28 cellular contexts compared by ENCODE assay signal in the genomic region with DNA sequence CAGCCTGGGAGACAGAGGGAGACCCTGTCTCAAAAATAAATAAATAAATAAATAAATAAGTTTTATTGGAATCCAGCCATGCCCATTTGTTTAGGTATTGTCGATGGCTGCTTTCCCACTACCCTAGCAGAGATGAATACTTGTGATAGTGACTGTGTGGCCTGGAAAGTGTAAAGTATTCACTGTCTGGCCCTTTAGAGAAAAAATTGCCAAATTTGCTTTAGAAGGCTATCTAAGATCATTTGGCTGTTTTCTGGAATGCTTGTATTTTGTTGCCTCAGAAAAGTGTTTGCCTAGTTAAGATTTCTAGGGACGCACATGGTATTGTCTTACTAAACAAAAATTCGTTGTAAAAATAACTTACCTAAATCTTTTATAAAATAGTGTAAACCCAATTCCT. TPM values are rescaled to one million over a fixed set of nuclear protein-coding genes. Genes with fewer than 3 reads are reported as not detected.
DNase-seq lines count a peak whose midpoint lies in the region; ATAC-seq, FAIRE-seq and TF ChIP-seq lines count a peak whose summit lies in the region.
"Had no signal": no experiment of that assay in that cellular context is flagged by ENCODE, and none has a peak within 500 bp of the region (broad histone marks: within the 10 kb centered on the region; RNA-seq: fewer than 3 reads in every experiment).

No MANE protein-coding gene starts in this region.

- DNase-seq in LNCaP clone FGC (ENCODE audit: low read depth) (peak; percentile 84), HepG2 (ENCODE audit: low spot score) (no peak), trophoblast cell (peak; percentile 24 to 82), NCI-H1694 (lab: John Stamatoyannopoulos, UW) (no peak), HUDEP-2 (lab: John Stamatoyannopoulos, UW; ENCODE audit: unreplicated experiment in 76 of 76) (no peak)
- no peak for DNase-seq in stimulated activated naive CD8-positive, alpha-beta T cell treated with anti-CD3 and anti-CD28 coated beads, Interleukin-15, amount 100 ng/mL, for 72 hours
- DNase-seq: 8988T; AML-193; CD4-positive, alpha-beta memory T cell; CD4-positive, CD25-positive, alpha-beta regulatory T cell; CD8-positive, alpha-beta memory T cell; COR-L47; DMS153; DMS79; DND-41; EL; GDM1 had no signal

- H2AK5ac ChIP-seq in trophoblast cell (ENCODE audit: low read length), result no peak overlapping the region

- no peaks in the 10 kb centered on the region for H3K27me3 ChIP-seq in HepG2 (ENCODE audit: control insufficient read depth in 1 of 2, insufficient read depth in 2 of 2, low read length in 2 of 2)
- no peaks in the 10 kb centered on the region for H3K27me3 ChIP-seq in trophoblast cell (ENCODE audit: insufficient read depth, low read length)
- H3K27me3 ChIP-seq: BLaER1 treated with 17β-estradiol and CSF1 and Interleukin-3, amounts not matched to agents 10 nM and 100 nM had no signal

- in situ Hi-C loops in HepG2 (cut with HindIII; ENCODE audit: extremely low pct_ligation_motif_present, low pct_unique_long_range_greater_than_20kb), result no loop called here

- H3K4ac ChIP-seq in trophoblast cell (ENCODE audit: low read depth, low read length), result peak overlapping the region; percentile 96

- H3K27ac ChIP-seq in HepG2 (ENCODE audit: extremely low read length, insufficient read depth, low read length) (peak overlapping the region; percentile 79), trophoblast cell (ENCODE audit: low read depth, low read length) (peak overlapping the region; percentile 98)
- H3K27ac ChIP-seq: A549; BLaER1 treated with 17β-estradiol and CSF1 and Interleukin-3, amounts not matched to agents 10 nM and 100 nM had no signal

- H3K27me3 Mint-ChIP-seq in stimulated activated naive CD8-positive, alpha-beta T cell treated with anti-CD3 and anti-CD28 coated beads, Interleukin-15, amount 100 ng/mL, for 72 hours, result peaks cover 2% of the 10 kb centered on the region
- H3K27me3 Mint-ChIP-seq: CD4-positive, alpha-beta memory T cell; CD8-positive, alpha-beta memory T cell had no signal

- peaks cover 0 to 4% of the 10 kb centered on the region in 2 donors for H3K9me3 Mint-ChIP-seq in stimulated activated naive CD8-positive, alpha-beta T cell treated with anti-CD3 and anti-CD28 coated beads, Interleukin-15, amount 100 ng/mL, for 72 hours
- H3K9me3 Mint-ChIP-seq: CD14-positive monocyte; CD4-positive, alpha-beta memory T cell; CD4-positive, CD25-positive, alpha-beta regulatory T cell; CD8-positive, alpha-beta memory T cell had no signal

- H3K36me3 ChIP-seq in HepG2 (replicated peaks in 1 of 2; ENCODE audit: control insufficient read depth in 1 of 2, insufficient read depth in 2 of 2, low read length in 2 of 2) (no peaks in the 10 kb centered on the region; a peak in 1 of 5 replicates), trophoblast cell (ENCODE audit: control insufficient read depth in 1 of 2, insufficient read depth in 2 of 2, low read length in 2 of 2) (no peaks in the 10 kb centered on the region)
- H3K36me3 ChIP-seq: BLaER1 treated with 17β-estradiol and CSF1 and Interleukin-3, amounts not matched to agents 10 nM and 100 nM had no signal

- WGBS in HepG2 (ENCODE audit: low lambda C conversion rate), result 73% methylated on average over 3 of the region's 3 CpGs
- WGBS in trophoblast cell (ENCODE audit: extremely low coverage, insufficient coverage, insufficient read length), result no CpG with 5 or more reads among the region's 3 CpGs

- H3K4me3 Mint-ChIP-seq in stimulated activated naive CD8-positive, alpha-beta T cell treated with anti-CD3 and anti-CD28 coated beads, Interleukin-15, amount 100 ng/mL, for 72 hours, result no peak overlapping the region
- H3K4me3 Mint-ChIP-seq: B cell; CD14-positive monocyte; CD4-positive, alpha-beta memory T cell; CD4-positive, CD25-positive, alpha-beta regulatory T cell; CD8-positive, alpha-beta memory T cell had no signal

- no peak for ATAC-seq in SK-N-SH treated with all-trans-retinoic acid at 6 μM for 48 hours
- ATAC-seq in HepG2, result no peak
- ATAC-seq in HG03354 (IDR thresholded peaks at IDR 0.05; ENCODE audit: poor library complexity, severe bottlenecking, unreplicated experiment), result no peak
- ATAC-seq in stimulated activated naive CD8-positive, alpha-beta T cell treated with anti-CD3 and anti-CD28 coated beads, Interleukin-15, amount 100 ng/mL, for 72 hours, result no peak
- ATAC-seq: A549, GM12878 had no signal

- H4K91ac ChIP-seq in trophoblast cell (ENCODE audit: low read depth, low read length), result peak overlapping the region; percentile 100

- H3K23ac ChIP-seq in trophoblast cell (ENCODE audit: low read length), result no peak overlapping the region

- H3K4me1 Mint-ChIP-seq in stimulated activated naive CD8-positive, alpha-beta T cell treated with anti-CD3 and anti-CD28 coated beads, Interleukin-15, amount 100 ng/mL, for 72 hours, result peaks cover 15% of the 10 kb centered on the region
- H3K4me1 Mint-ChIP-seq: B cell; CD14-positive monocyte; CD4-positive, CD25-positive, alpha-beta regulatory T cell had no signal

- no peak overlapping the region for H3K18ac ChIP-seq in trophoblast cell (ENCODE audit: low read length)

- H3K27ac Mint-ChIP-seq in stimulated activated naive CD8-positive, alpha-beta T cell treated with anti-CD3 and anti-CD28 coated beads, Interleukin-15, amount 100 ng/mL, for 72 hours, result no peak overlapping the region
- H3K27ac Mint-ChIP-seq: B cell; CD14-positive monocyte; CD4-positive, alpha-beta memory T cell; CD4-positive, CD25-positive, alpha-beta regulatory T cell had no signal

- H3K4me3 ChIP-seq in LNCaP clone FGC (ENCODE audit: low read depth, low read length), result no peak overlapping the region
- no peak overlapping the region for H3K4me3 ChIP-seq in HepG2 (replicated peaks in 1 of 3; ENCODE audit: insufficient read depth in 1 of 3, low read depth in 2 of 3, low read length in 3 of 3)
- no peak overlapping the region for H3K4me3 ChIP-seq in trophoblast cell (ENCODE audit: low read depth, low read length)
- H3K4me3 ChIP-seq: A549; BLaER1 treated with 17β-estradiol and CSF1 and Interleukin-3, amounts not matched to agents 10 nM and 100 nM; GM12878 had no signal

- H3K4me2 ChIP-seq in HepG2 (ENCODE audit: low read depth, low read length), result no peak overlapping the region
- no peak overlapping the region for H3K4me2 ChIP-seq in trophoblast cell (ENCODE audit: low read length)
- H3K4me2 ChIP-seq: A549; BLaER1 treated with 17β-estradiol and CSF1 and Interleukin-3, amounts not matched to agents 10 nM and 100 nM had no signal

- TF ChIP-seq POLR2A in HepG2 (IDR thresholded peaks at IDR 0.05; ENCODE audit: insufficient read depth in 1 of 2, low read depth in 2 of 2, low read length in 2 of 2), result no peak

- no peak overlapping the region for H4K12ac ChIP-seq in trophoblast cell (ENCODE audit: low read depth, low read length)

- H3K4me1 ChIP-seq in HepG2 (ENCODE audit: insufficient read depth, low read length) (peaks cover 90% of the 10 kb centered on the region), trophoblast cell (ENCODE audit: control insufficient read depth in 1 of 2, insufficient read depth in 2 of 2, low read length in 2 of 2) (peaks cover 20 to 29% of the 10 kb centered on the region in 2 experiments)
- H3K4me1 ChIP-seq: A549; BLaER1 treated with 17β-estradiol and CSF1 and Interleukin-3, amounts not matched to agents 10 nM and 100 nM had no signal

- peak overlapping the region; percentile 99 for H2BK120ac ChIP-seq in trophoblast cell (ENCODE audit: insufficient read depth, low read length, poor library complexity)

- TF ChIP-seq CTCF in LNCaP clone FGC (IDR thresholded peaks at IDR 0.05; ENCODE audit: control insufficient read depth, extremely low read depth, insufficient read depth), result no peak
- TF ChIP-seq CTCF in HepG2 (CRISPR knock-in tag; IDR thresholded peaks at IDR 0.05), result no peak

- H3K79me1 ChIP-seq in trophoblast cell (ENCODE audit: low read length), result peaks cover 34% of the 10 kb centered on the region

- peak overlapping the region; percentile 98 for H2BK5ac ChIP-seq in trophoblast cell (ENCODE audit: low read depth, low read length, poor library complexity)

- H3K9me3 ChIP-seq in HepG2 (ENCODE audit: low read length) (no peaks in the 10 kb centered on the region), trophoblast cell (ENCODE audit: insufficient read depth, low read depth, low read length) (no peaks in the 10 kb centered on the region)
- H3K9me3 ChIP-seq: A549; BLaER1 treated with 17β-estradiol and CSF1 and Interleukin-3, amounts not matched to agents 10 nM and 100 nM had no signal

- no peak overlapping the region for H3K9ac ChIP-seq in HepG2 (ENCODE audit: insufficient read depth, low read depth, low read length)
- H3K9ac ChIP-seq in trophoblast cell (ENCODE audit: low read length), result no peak overlapping the region
- H3K9ac ChIP-seq: BLaER1 treated with 17β-estradiol and CSF1 and Interleukin-3, amounts not matched to agents 10 nM and 100 nM had no signal

- POLR2A ChIA-PET in HepG2 (lab: Yijun Ruan, JAX), result interaction anchor here (1.4 to 2.0 kb wide), 3 partner anchors 22 to 40 kb away, joined by 3 to 28 read pairs (median 11); a partner anchor contains a TSS

- H3K79me2 ChIP-seq in HepG2 (ENCODE audit: insufficient read depth, low read length), result peaks cover 54% of the 10 kb centered on the region
- H3K79me2 ChIP-seq in trophoblast cell (ENCODE audit: control insufficient read depth, insufficient read depth, low read length, poor library complexity), result peaks cover 9% of the 10 kb centered on the region

- peak overlapping the region; percentile 53 for H3K14ac ChIP-seq in trophoblast cell (ENCODE audit: low read length)

- peak overlapping the region; percentile 95 for H4K8ac ChIP-seq in trophoblast cell (ENCODE audit: low read depth, low read length)

- H2AFZ ChIP-seq in HepG2 (ENCODE audit: low read length), result no peak overlapping the region
- H2AFZ ChIP-seq in trophoblast cell (ENCODE audit: insufficient read depth, low read length, poor library complexity), result no peak overlapping the region

- H2BK12ac ChIP-seq in trophoblast cell (ENCODE audit: low read length), result no peak overlapping the region

- intact Hi-C loops in HepG2 (cut with micrococcal nuclease; ENCODE audit: unreplicated experiment), result loop anchor here (5.0 kb wide), 2 partner anchors 38 to 62 kb away; a partner anchor contains a TSS

- TF ChIP-seq EP300 in HepG2 (IDR thresholded peaks at IDR 0.05; ENCODE audit: low read depth in 2 of 2, low read length in 2 of 2) (no peak), HepG2 (CRISPR knock-in tag; IDR thresholded peaks at IDR 0.05; ENCODE audit: borderline replicate concordance) (no peak)

- TF ChIP-seq RAD21 in HepG2 (CRISPR knock-in tag; IDR thresholded peaks at IDR 0.05), result no peak

- no peak for FAIRE-seq in HepG2 (lab: Jason Lieb, UNC)
- FAIRE-seq: A549, GM12878, GM12892, GM18507 had no signal

- BruUV-seq in HepG2 (replicated peaks; lab: Mats Ljungman, UMichigan), result no TSS peak

- H4K20me1 ChIP-seq in HepG2 (ENCODE audit: insufficient read depth, low read length), result no peaks in the 10 kb centered on the region
- H4K20me1 ChIP-seq: BLaER1 treated with 17β-estradiol and CSF1 and Interleukin-3, amounts not matched to agents 10 nM and 100 nM had no signal

- CTCF ChIA-PET in HepG2 (lab: Yijun Ruan, JAX; ENCODE audit: low intra/inter-chr PET ratio, low total read pairs), result no interaction called here

RNA-seq across cellular contexts. Expression of a gene that starts 35.4 kb away (rescaled TPM):
- total RNA-seq in HepG2 (2016; rRNA removed; fragmentation: Illumina TruSeq; extraction: Trizol), result 23.5 and 28.6 TPM in 2 replicates
- 15.0 and 15.4 TPM in 2 replicates for total RNA-seq in HepG2 (2016; cell fraction: cytosol; rRNA removed; fragmentation: Illumina TruSeq; extraction: Trizol; ENCODE audit: low read depth)
- 22.0 and 23.2 TPM in 2 replicates for total RNA-seq in HepG2 (2016; cell fraction: insoluble cytoplasmic fraction; rRNA removed; fragmentation: Illumina TruSeq; extraction: Trizol)
- total RNA-seq in HepG2 (2016; cell fraction: membrane; rRNA removed; fragmentation: Illumina TruSeq; extraction: Trizol), result 19.9 and 22.8 TPM in 2 replicates
- total RNA-seq in HepG2 (2016; cell fraction: nucleus; rRNA removed; fragmentation: Illumina TruSeq; extraction: Trizol), result 29.6 and 33.8 TPM in 2 replicates
- 21.7 and 30.5 TPM in 2 replicates for polyA plus RNA-seq in HepG2 (2011; rRNA removed)
- polyA plus RNA-seq in HepG2 (2011; cell fraction: cytosol; rRNA removed), result 15.7 and 19.8 TPM in 2 replicates
- polyA plus RNA-seq in HepG2 (2011; cell fraction: nucleus; rRNA removed), result 16.7 and 17.0 TPM in 2 replicates
- 22.4 and 41.2 TPM in 2 replicates for polyA plus RNA-seq in HepG2 (2012)
- polyA plus RNA-seq in HepG2 (2016; cell fraction: cytosol; fragmentation: Illumina TruSeq; extraction: Trizol; ENCODE audit: low read depth), result 10.8 and 11.3 TPM in 2 replicates
- 23.9 and 24.0 TPM in 2 replicates for polyA plus RNA-seq in HepG2 (2016; cell fraction: insoluble cytoplasmic fraction; fragmentation: Illumina TruSeq; extraction: Trizol; ENCODE audit: low read depth)
- polyA plus RNA-seq in HepG2 (2016; cell fraction: membrane; fragmentation: Illumina TruSeq; extraction: Trizol; ENCODE audit: low read depth), result 15.8 and 19.6 TPM in 2 replicates
- 21.1 and 21.8 TPM in 2 replicates for polyA plus RNA-seq in HepG2 (2016; cell fraction: nucleus; fragmentation: Illumina TruSeq; extraction: Trizol; ENCODE audit: insufficient read depth, low read depth)
- polyA minus RNA-seq in HepG2 (2011; rRNA and poly(A)+ RNA removed; ENCODE audit: low replicate concordance), result 9.7 and 45.6 TPM in 2 replicates
- 20.1 and 25.7 TPM in 2 replicates for polyA minus RNA-seq in HepG2 (2011; cell fraction: cytosol; rRNA and poly(A)+ RNA removed)
- polyA minus RNA-seq in HepG2 (2011; cell fraction: nucleus; rRNA and poly(A)+ RNA removed), result 96.8 and 105 TPM in 2 replicates
- polyA plus RNA-seq in trophoblast cell (2013), result 39.1 and 39.9 TPM in 2 replicates
- total RNA-seq: G401 had no signal
- polyA plus RNA-seq: BJ had no signal

Comparison
In these comparisons a context has a peak if more than half of its experiments do, and no peak if none do; other contexts are left out.
1. DNase-seq: peak in LNCaP clone FGC (single experiment) and trophoblast cell (2 of 2); none in HepG2 (single experiment), NCI-H1694 (single experiment), stimulated activated naive CD8-positive, alpha-beta T cell treated with anti-CD3 and anti-CD28 coated beads, Interleukin-15, amount 100 ng/mL, for 72 hours (0 of 2) and HUDEP-2 (0 of 76).